In the genomic region with DNA sequence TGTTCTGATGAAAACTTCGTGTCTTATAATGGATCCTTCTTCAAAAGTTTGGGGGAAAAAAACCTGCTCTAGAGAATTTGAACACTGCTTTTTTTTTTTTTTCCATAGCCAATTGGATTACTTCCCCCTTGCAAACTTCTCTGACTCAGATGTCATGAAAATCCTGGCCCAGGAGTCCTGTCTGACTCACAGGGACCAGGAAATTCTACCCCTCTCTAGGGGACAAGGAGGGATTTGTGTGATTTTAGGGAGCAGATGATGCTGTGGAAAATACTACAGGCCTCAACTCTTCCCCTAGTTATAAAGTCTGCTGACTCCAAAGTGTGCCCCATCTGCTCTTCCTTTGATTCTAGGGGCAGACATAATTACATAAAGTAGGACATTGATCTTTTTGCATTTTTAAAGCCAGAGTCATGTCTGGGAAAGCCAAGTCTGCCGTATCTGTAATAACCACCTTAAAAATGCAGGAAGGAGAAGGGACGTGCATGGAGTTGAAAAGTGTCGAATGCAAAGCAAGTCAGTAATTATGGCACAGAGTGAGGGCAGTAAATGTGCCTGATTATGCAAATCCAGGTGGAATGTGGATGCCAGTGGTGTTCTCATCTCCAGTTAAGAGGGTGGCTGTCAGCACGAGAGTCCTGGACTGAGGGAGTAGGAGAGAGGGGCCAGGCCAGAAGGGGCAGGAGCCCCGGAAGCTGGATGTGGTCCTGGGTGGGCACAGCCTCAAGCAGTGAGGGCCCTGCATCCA, we compare ENCODE assay signal across 11 cellular contexts.
DNase-seq lines count a peak whose midpoint lies in the region; ATAC-seq and TF ChIP-seq lines count a peak whose summit lies in the region.
"Had no signal": no experiment of that assay in that cellular context is flagged by ENCODE, and none has a peak within 500 bp of the region (broad histone marks: within the 10 kb centered on the region; RNA-seq: fewer than 3 reads in every experiment).

No MANE protein-coding gene starts in this region.

- H3K4me1 ChIP-seq in RWPE2 (ENCODE audit: insufficient read depth, poor library complexity, severe bottlenecking) = peaks cover 52% of the 10 kb centered on the region

- peak; percentile 84 for DNase-seq in HPDE6-E6E7 (ENCODE audit: extremely low spot score)
- no peak for DNase-seq in RWPE2 (ENCODE audit: low spot score)
- peak; percentile 75 for DNase-seq in fibroblast of the aortic adventitia (ENCODE audit: low read depth)
- DNase-seq in stromal cell of bone marrow (ENCODE audit: low read depth) = peak; percentile 96
- DNase-seq in erythroblast (lab: John Stamatoyannopoulos, UW) = no peak
- no peak for DNase-seq in D341Med (ENCODE audit: low spot score)
- DNase-seq: NCI-H1105 treated with DMSO at 0.1 percent for 48 hours; stimulated activated CD4-positive, alpha-beta T cell treated with anti-CD3 and anti-CD28 coated beads, Interleukin-1b, Interleukin-23, amount 100 ng/mL, for 48 hours had no signal

- H3K4me3 ChIP-seq in RWPE2 (ENCODE audit: severe bottlenecking) (no peak overlapping the region), fibroblast of the aortic adventitia (ENCODE audit: low read depth, low read length) (no peak overlapping the region)

- no peak for TF ChIP-seq POLR2A in erythroblast (IDR thresholded peaks at IDR 0.05; ENCODE audit: low read length)

- H3K27ac ChIP-seq in RWPE2 (ENCODE audit: poor library complexity, severe bottlenecking) = peak overlapping the region; percentile 99
- H3K27ac ChIP-seq: neutrophil had no signal

- ATAC-seq in RWPE2 (ENCODE audit: low read depth) (peak; percentile 23), HG03520 (IDR thresholded peaks at IDR 0.05; ENCODE audit: unreplicated experiment) (no peak)
- ATAC-seq: Panc1 had no signal

- no peaks in the 10 kb centered on the region for H3K36me3 ChIP-seq in RWPE2 (ENCODE audit: low read depth)
- H3K36me3 ChIP-seq: neutrophil had no signal

- no peaks in the 10 kb centered on the region for H3K9me3 ChIP-seq in RWPE2 (ENCODE audit: severe bottlenecking)
- H3K9me3 ChIP-seq: neutrophil had no signal

- TF ChIP-seq CTCF in RWPE2 (IDR thresholded peaks at IDR 0.05; ENCODE audit: poor library complexity, severe bottlenecking) = no peak
- TF ChIP-seq CTCF in fibroblast of the aortic adventitia (IDR thresholded peaks at IDR 0.05; ENCODE audit: insufficient read depth, low read length) = no peak

- no peaks in the 10 kb centered on the region for H3K27me3 ChIP-seq in RWPE2 (ENCODE audit: insufficient read depth, poor library complexity, severe bottlenecking)

Comparison
In these comparisons a context has a peak if more than half of its experiments do, and no peak if none do; other contexts are left out.
1. DNase-seq: peak in HPDE6-E6E7 (single experiment), fibroblast of the aortic adventitia (single experiment) and stromal cell of bone marrow (single experiment); none in RWPE2 (single experiment), erythroblast (0 of 2) and D341Med (single experiment).